6 cellular contexts compared by ENCODE assay signal in genomic region chr6:117518870-117519269, GRCh38.
"Had no signal": no experiment of that assay in that cellular context is flagged by ENCODE, and none has a peak within 500 bp of the region (broad histone marks: within the 10 kb centered on the region; RNA-seq: fewer than 3 reads in every experiment).

No MANE protein-coding gene starts in this region.

- H3K4me3 ChIP-seq: GM23338, K562 had no signal

- H3K4me3 Mint-ChIP-seq: GM23338, H9 had no signal

- H3K4me2 ChIP-seq: GM23338 had no signal

- H2AFZ ChIP-seq: GM23338 had no signal

- H3K4me1 Mint-ChIP-seq: GM23338 had no signal

- ATAC-seq: GM23338, K562 had no signal

- H3K27ac Mint-ChIP-seq: GM23338, H9 had no signal

- H3K9me3 Mint-ChIP-seq: GM23338 had no signal

- DNase-seq: H9, HCEC 1CT, IMR-90, KG1 had no signal
